ENCODE assay signal across 10 cellular contexts in genomic region chr11:702731-703461, GRCh38. TPM values are rescaled to one million over a fixed set of nuclear protein-coding genes. Genes with fewer than 3 reads are reported as not detected.
DNase-seq lines count a peak whose midpoint lies in the region.
"Had no signal": no experiment of that assay in that cellular context is flagged by ENCODE, and none has a peak within 500 bp of the region (broad histone marks: within the 10 kb centered on the region; RNA-seq: fewer than 3 reads in every experiment).

No MANE protein-coding gene starts in this region.

- H2BK12ac ChIP-seq in neuronal stem cell (ENCODE audit: low read length): no peak overlapping the region

- WGBS in neuronal stem cell (ENCODE audit: extremely low coverage in 2 of 2, insufficient read length in 2 of 2, insufficient replicate concordance in 1 of 2), 2 donors: no CpG with 5 or more reads among the region's 21 CpGs

- no peak overlapping the region for H3K23ac ChIP-seq in neuronal stem cell (ENCODE audit: low read depth, low read length, poor library complexity)

- H3K36me3 ChIP-seq in duodenal mucosa (ENCODE audit: control insufficient read depth in 1 of 2, insufficient read depth in 2 of 2, low read length in 2 of 2) (peaks cover 5 to 37% of the 10 kb centered on the region in 2 donors), neuronal stem cell (replicated peaks in 1 of 2; ENCODE audit: control insufficient read depth in 2 of 2, insufficient read depth in 2 of 2, low read length in 2 of 2) (peaks cover 2 to 28% of the 10 kb centered on the region in 2 donors)

- no peak overlapping the region for H3K4ac ChIP-seq in neuronal stem cell (ENCODE audit: low read length)

- no peak overlapping the region for H4K8ac ChIP-seq in neuronal stem cell (ENCODE audit: low read depth, low read length)

- H4K91ac ChIP-seq in neuronal stem cell (ENCODE audit: low read depth, low read length, poor library complexity): no peak overlapping the region

- no peak overlapping the region for H3K14ac ChIP-seq in neuronal stem cell (ENCODE audit: low read length)

- H2BK15ac ChIP-seq in neuronal stem cell (ENCODE audit: low read length): peak overlapping the region; percentile 49

- H2BK120ac ChIP-seq in neuronal stem cell (ENCODE audit: low read depth, low read length): no peak overlapping the region

- H3K9ac ChIP-seq in duodenal mucosa (ENCODE audit: low read depth in 1 of 2, low read length in 2 of 2): no peak overlapping the region
- no peak overlapping the region for H3K9ac ChIP-seq in neuronal stem cell (ENCODE audit: low read depth, low read length, poor library complexity)

- H3K9me3 ChIP-seq in duodenal mucosa (ENCODE audit: control insufficient read depth in 1 of 2, low read length in 2 of 2) (no peaks in the 10 kb centered on the region), neuronal stem cell (replicated peaks in 1 of 2; ENCODE audit: control insufficient read depth in 2 of 2, insufficient read depth in 1 of 2, low read depth in 1 of 2, low read length in 2 of 2) (no peaks in the 10 kb centered on the region)

- H2AFZ ChIP-seq in neuronal stem cell (ENCODE audit: low read length): no peak overlapping the region

- H3K18ac ChIP-seq in neuronal stem cell (ENCODE audit: low read length): no peak overlapping the region

- DNase-seq in ACHN (peak; percentile 68), NCI-H2029 (lab: John Stamatoyannopoulos, UW) (peak; percentile 70), neuronal stem cell (ENCODE audit: low spot score) (no peak), OCI-M1 (lab: John Stamatoyannopoulos, UW) (no peak), NCI-H2171 (lab: John Stamatoyannopoulos, UW) (no peak), NCI-H2227 treated with DMSO at 0.1 percent for 48 hours (lab: John Stamatoyannopoulos, UW) (no peak), activated T-cell treated with anti-CD3 and anti-CD28 coated beads for 4 hours (no peak)
- DNase-seq: activated T-cell treated with anti-CD3 and anti-CD28 coated beads, Interleukin-2, amount 50 U/mL, for 1 hour; NCI-H2081 had no signal

- in situ Hi-C loops in ACHN (cut with HindIII; ENCODE audit: low pct_ligation_motif_present, low pct_unique_long_range_greater_than_20kb, low sequenced_read_pairs): no loop called here

- H3K4me3 ChIP-seq in duodenal mucosa (ENCODE audit: low read depth in 1 of 2, low read length in 2 of 2) (no peak overlapping the region), neuronal stem cell (ENCODE audit: low read length in 2 of 2) (no peak overlapping the region)

- H3K4me1 ChIP-seq in duodenal mucosa (ENCODE audit: control insufficient read depth in 1 of 2, insufficient read depth in 2 of 2, low read length in 2 of 2): peaks cover 34 to 39% of the 10 kb centered on the region in 2 donors
- peaks cover 13 to 19% of the 10 kb centered on the region in 2 donors for H3K4me1 ChIP-seq in neuronal stem cell (ENCODE audit: control insufficient read depth in 2 of 2, insufficient read depth in 1 of 2, low read depth in 1 of 2, low read length in 2 of 2)

- H3K79me1 ChIP-seq in neuronal stem cell (ENCODE audit: low read depth, low read length): no peaks in the 10 kb centered on the region

- no peak overlapping the region for H2AK5ac ChIP-seq in neuronal stem cell (ENCODE audit: low read depth, low read length)

- H3K27me3 ChIP-seq in duodenal mucosa (ENCODE audit: control insufficient read depth in 1 of 2, insufficient read depth in 2 of 2, low read length in 2 of 2) (peaks cover 0 to 4% of the 10 kb centered on the region in 2 donors), neuronal stem cell (ENCODE audit: control insufficient read depth in 3 of 3, insufficient read depth in 3 of 3, low read depth in 1 of 3, low read length in 3 of 3) (peaks cover 0 to 18% (median 0%) of the 10 kb centered on the region in 3 experiments)

- H2BK5ac ChIP-seq in neuronal stem cell (ENCODE audit: low read length): peak overlapping the region; percentile 53

- H3K4me2 ChIP-seq in neuronal stem cell (ENCODE audit: insufficient read depth, low read length, poor library complexity, severe bottlenecking): no peak overlapping the region

- H3K27ac ChIP-seq in duodenal mucosa (ENCODE audit: low read depth, low read length): peak overlapping the region; percentile 43
- H3K27ac ChIP-seq in neuronal stem cell (replicated peaks; ENCODE audit: low read length): no peak overlapping the region

RNA-seq across cellular contexts. Expression of gene EPS8L2, which starts 3.1 kb away (rescaled TPM):
- 6.7 TPM for polyA plus RNA-seq in neuronal stem cell (2013, experiment 1 of 2)
- polyA plus RNA-seq in neuronal stem cell (2013, experiment 2 of 2): 6.7 TPM

RNA-seq across cellular contexts. Expression of gene TMEM80, which starts 7.3 kb away (rescaled TPM):
- polyA plus RNA-seq in neuronal stem cell (2013, experiment 1 of 2): 20.9 TPM
- polyA plus RNA-seq in neuronal stem cell (2013, experiment 2 of 2): 21.7 TPM

RNA-seq across cellular contexts. Expression of gene DEAF1, which starts 7.9 kb away (rescaled TPM):
- polyA plus RNA-seq in neuronal stem cell (2013, experiment 1 of 2): 37.2 TPM
- polyA plus RNA-seq in neuronal stem cell (2013, experiment 2 of 2): 37.3 TPM

RNA-seq across cellular contexts. Expression of gene TALDO1, which starts 44.4 kb away (rescaled TPM):
- 111 TPM for polyA plus RNA-seq in neuronal stem cell (2013, experiment 1 of 2)
- 112 TPM for polyA plus RNA-seq in neuronal stem cell (2013, experiment 2 of 2)

Comparison
In these comparisons a context has a peak if more than half of its experiments do, and no peak if none do; other contexts are left out.
1. DNase-seq: peak in ACHN (single experiment) and NCI-H2029 (single experiment); none in neuronal stem cell (single experiment), OCI-M1 (single experiment), NCI-H2171 (single experiment), NCI-H2227 treated with DMSO at 0.1 percent for 48 hours (single experiment) and activated T-cell treated with anti-CD3 and anti-CD28 coated beads for 4 hours (single experiment).